In the genomic region with DNA sequence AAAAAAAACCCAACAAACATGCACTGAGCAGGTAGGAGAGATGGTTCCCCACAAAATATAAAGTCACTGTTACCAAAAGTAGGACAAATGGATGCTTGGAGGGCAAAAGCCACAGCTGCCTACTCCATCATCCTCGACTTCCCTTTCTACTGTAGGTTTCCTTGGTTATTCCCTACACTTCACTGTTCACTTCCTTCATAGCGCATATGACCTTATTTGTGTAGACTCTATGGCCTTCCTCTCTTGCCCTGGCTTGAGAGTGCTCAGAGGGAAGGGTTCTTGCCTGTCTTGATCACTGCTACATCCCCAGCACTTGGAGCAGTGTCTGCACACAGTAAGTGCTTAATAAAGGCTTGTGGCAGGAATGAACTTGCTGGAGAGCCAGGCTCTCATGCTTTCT, we compare ENCODE assay signal across 2 cellular contexts.
TF ChIP-seq lines count a peak whose summit lies in the region.

No MANE protein-coding gene starts in this region.

TF ChIP-seq in HCT116, 20 proteins besides CTCF, POLR2A, EP300 and RAD21:
- TF ChIP-seq EZH2 (IDR thresholded peaks at IDR 0.05) = no peak
- TF ChIP-seq, protein P1, sequence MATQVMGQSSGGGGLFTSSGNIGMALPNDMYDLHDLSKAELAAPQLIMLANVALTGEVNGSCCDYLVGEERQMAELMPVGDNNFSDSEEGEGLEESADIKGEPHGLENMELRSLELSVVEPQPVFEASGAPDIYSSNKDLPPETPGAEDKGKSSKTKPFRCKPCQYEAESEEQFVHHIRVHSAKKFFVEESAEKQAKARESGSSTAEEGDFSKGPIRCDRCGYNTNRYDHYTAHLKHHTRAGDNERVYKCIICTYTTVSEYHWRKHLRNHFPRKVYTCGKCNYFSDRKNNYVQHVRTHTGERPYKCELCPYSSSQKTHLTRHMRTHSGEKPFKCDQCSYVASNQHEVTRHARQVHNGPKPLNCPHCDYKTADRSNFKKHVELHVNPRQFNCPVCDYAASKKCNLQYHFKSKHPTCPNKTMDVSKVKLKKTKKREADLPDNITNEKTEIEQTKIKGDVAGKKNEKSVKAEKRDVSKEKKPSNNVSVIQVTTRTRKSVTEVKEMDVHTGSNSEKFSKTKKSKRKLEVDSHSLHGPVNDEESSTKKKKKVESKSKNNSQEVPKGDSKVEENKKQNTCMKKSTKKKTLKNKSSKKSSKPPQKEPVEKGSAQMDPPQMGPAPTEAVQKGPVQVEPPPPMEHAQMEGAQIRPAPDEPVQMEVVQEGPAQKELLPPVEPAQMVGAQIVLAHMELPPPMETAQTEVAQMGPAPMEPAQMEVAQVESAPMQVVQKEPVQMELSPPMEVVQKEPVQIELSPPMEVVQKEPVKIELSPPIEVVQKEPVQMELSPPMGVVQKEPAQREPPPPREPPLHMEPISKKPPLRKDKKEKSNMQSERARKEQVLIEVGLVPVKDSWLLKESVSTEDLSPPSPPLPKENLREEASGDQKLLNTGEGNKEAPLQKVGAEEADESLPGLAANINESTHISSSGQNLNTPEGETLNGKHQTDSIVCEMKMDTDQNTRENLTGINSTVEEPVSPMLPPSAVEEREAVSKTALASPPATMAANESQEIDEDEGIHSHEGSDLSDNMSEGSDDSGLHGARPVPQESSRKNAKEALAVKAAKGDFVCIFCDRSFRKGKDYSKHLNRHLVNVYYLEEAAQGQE (IDR thresholded peaks at IDR 0.05; ENCODE audit: low read depth) = no peak
- TF ChIP-seq JUND (IDR thresholded peaks at IDR 0.05) = no peak
- no peak for TF ChIP-seq TCF7L2 (IDR thresholded peaks at IDR 0.05; ENCODE audit: borderline replicate concordance, extremely low read depth, insufficient read depth, insufficient read length)
- no peak for TF ChIP-seq ELF1 (IDR thresholded peaks at IDR 0.05; ENCODE audit: borderline replicate concordance, low read depth)
- no peak for TF ChIP-seq CBX3 (IDR thresholded peaks at IDR 0.05; ENCODE audit: low read depth)
- TF ChIP-seq, protein P2, sequence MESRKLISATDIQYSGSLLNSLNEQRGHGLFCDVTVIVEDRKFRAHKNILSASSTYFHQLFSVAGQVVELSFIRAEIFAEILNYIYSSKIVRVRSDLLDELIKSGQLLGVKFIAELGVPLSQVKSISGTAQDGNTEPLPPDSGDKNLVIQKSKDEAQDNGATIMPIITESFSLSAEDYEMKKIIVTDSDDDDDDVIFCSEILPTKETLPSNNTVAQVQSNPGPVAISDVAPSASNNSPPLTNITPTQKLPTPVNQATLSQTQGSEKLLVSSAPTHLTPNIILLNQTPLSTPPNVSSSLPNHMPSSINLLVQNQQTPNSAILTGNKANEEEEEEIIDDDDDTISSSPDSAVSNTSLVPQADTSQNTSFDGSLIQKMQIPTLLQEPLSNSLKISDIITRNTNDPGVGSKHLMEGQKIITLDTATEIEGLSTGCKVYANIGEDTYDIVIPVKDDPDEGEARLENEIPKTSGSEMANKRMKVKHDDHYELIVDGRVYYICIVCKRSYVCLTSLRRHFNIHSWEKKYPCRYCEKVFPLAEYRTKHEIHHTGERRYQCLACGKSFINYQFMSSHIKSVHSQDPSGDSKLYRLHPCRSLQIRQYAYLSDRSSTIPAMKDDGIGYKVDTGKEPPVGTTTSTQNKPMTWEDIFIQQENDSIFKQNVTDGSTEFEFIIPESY (IDR thresholded peaks at IDR 0.05; ENCODE audit: extremely low read depth, insufficient replicate concordance, low read length) = no peak
- TF ChIP-seq, protein P3, sequence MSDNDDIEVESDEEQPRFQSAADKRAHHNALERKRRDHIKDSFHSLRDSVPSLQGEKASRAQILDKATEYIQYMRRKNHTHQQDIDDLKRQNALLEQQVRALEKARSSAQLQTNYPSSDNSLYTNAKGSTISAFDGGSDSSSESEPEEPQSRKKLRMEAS (IDR thresholded peaks at IDR 0.05) = no peak
- TF ChIP-seq EZH2phosphoT487 (IDR thresholded peaks at IDR 0.05; ENCODE audit: borderline replicate concordance) = no peak
- no peak for TF ChIP-seq YY1 (IDR thresholded peaks at IDR 0.05; ENCODE audit: extremely low read depth, insufficient replicate concordance, low read depth, low read length)
- TF ChIP-seq SP1 (IDR thresholded peaks at IDR 0.05; ENCODE audit: low read depth) = no peak
- no peak for TF ChIP-seq EGR1 (IDR thresholded peaks at IDR 0.05; ENCODE audit: low read depth)

TF ChIP-seq in K562, 482 proteins besides CTCF, POLR2A, EP300 and RAD21:
- TF ChIP-seq, protein P4, sequence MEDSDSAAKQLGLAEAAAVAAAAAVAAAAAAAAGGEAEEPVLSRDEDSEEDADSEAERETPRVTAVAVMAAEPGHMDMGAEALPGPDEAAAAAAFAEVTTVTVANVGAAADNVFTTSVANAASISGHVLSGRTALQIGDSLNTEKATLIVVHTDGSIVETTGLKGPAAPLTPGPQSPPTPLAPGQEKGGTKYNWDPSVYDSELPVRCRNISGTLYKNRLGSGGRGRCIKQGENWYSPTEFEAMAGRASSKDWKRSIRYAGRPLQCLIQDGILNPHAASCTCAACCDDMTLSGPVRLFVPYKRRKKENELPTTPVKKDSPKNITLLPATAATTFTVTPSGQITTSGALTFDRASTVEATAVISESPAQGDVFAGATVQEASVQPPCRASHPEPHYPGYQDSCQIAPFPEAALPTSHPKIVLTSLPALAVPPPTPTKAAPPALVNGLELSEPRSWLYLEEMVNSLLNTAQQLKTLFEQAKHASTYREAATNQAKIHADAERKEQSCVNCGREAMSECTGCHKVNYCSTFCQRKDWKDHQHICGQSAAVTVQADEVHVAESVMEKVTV (CRISPR knock-in tag; IDR thresholded peaks at IDR 0.05) = no peak
- 0 out of 2 replicates have a peak, but pooled peaks have one; percentile 45 for TF ChIP-seq ZKSCAN8 (CRISPR knock-in tag; IDR thresholded peaks at IDR 0.05)
TF ChIP-seq in K562: peak in this region for 1.
